12 cellular contexts compared by ENCODE assay signal in genomic region chr5:96817496-96817895, GRCh38. TPM values are rescaled to one million over a fixed set of nuclear protein-coding genes. Genes with fewer than 3 reads are reported as not detected.
DNase-seq lines count a peak whose midpoint lies in the region; ATAC-seq and TF ChIP-seq lines count a peak whose summit lies in the region.
"Had no signal": no experiment of that assay in that cellular context is flagged by ENCODE, and none has a peak within 500 bp of the region (broad histone marks: within the 10 kb centered on the region; RNA-seq: fewer than 3 reads in every experiment).

No MANE protein-coding gene starts in this region.

- H3K4me1 ChIP-seq in CD4-positive, alpha-beta memory T cell (ENCODE audit: insufficient read depth, low read length) = peaks cover 66% of the 10 kb centered on the region

- peak overlapping the region; percentile 88 to 99 (median 97) for H3K27ac Mint-ChIP-seq in CD4-positive, alpha-beta memory T cell
- H3K27ac Mint-ChIP-seq in activated CD8-positive, alpha-beta T cell treated with anti-CD3 and anti-CD28 coated beads for 36 hours = peak overlapping the region; percentile 92
- no peak overlapping the region for H3K27ac Mint-ChIP-seq in nephron progenitor cell

- no peaks in the 10 kb centered on the region for H3K9me3 Mint-ChIP-seq in CD4-positive, alpha-beta memory T cell
- no peaks in the 10 kb centered on the region for H3K9me3 Mint-ChIP-seq in activated CD8-positive, alpha-beta T cell treated with anti-CD3 and anti-CD28 coated beads for 36 hours
- no peaks in the 10 kb centered on the region for H3K9me3 Mint-ChIP-seq in nephron progenitor cell

- CTCF ChIA-PET in CD4-positive, alpha-beta memory T cell (lab: Charles Lee; ENCODE audit: partially characterized antibody) = interaction anchor here (1.0 to 7.6 kb wide), 5 partner anchors 9 to 344 kb away, joined by 4 to 74 read pairs (median 7); partner anchors contain the start of gene ERAP1
- CTCF ChIA-PET in activated CD8-positive, alpha-beta T cell treated with anti-CD3 and anti-CD28 coated beads for 36 hours (lab: Charles Lee) = interaction anchor here (0.8 to 5.8 kb wide), 3 partner anchors 52 to 344 kb away, joined by 3 to 27 read pairs (median 3); no protein-coding TSS in a partner anchor

- peak overlapping the region; percentile 69 to 96 (median 90) for H3K4me3 Mint-ChIP-seq in CD4-positive, alpha-beta memory T cell
- H3K4me3 Mint-ChIP-seq in activated CD8-positive, alpha-beta T cell treated with anti-CD3 and anti-CD28 coated beads for 36 hours = peak overlapping the region; percentile 68
- no peak overlapping the region for H3K4me3 Mint-ChIP-seq in nephron progenitor cell

- no peaks in the 10 kb centered on the region for H3K36me3 ChIP-seq in CD4-positive, alpha-beta memory T cell (ENCODE audit: insufficient read depth, low read length)

- H3K27me3 Mint-ChIP-seq in CD4-positive, alpha-beta memory T cell = no peaks in the 10 kb centered on the region
- no peaks in the 10 kb centered on the region for H3K27me3 Mint-ChIP-seq in activated CD8-positive, alpha-beta T cell treated with anti-CD3 and anti-CD28 coated beads for 36 hours
- H3K27me3 Mint-ChIP-seq in nephron progenitor cell (ENCODE audit: low read depth, poor library complexity) = peaks cover 6% of the 10 kb centered on the region

- POLR2A ChIA-PET in CD4-positive, alpha-beta memory T cell (lab: Charles Lee; ENCODE audit: partially characterized antibody) = interaction anchor here (0.9 to 8.3 kb wide), 6 partner anchors 9 to 157 kb away, joined by 3 to 263 read pairs (median 6); partner anchors contain the start of genes ERAP1 and ERAP2
- POLR2A ChIA-PET in activated CD8-positive, alpha-beta T cell treated with anti-CD3 and anti-CD28 coated beads for 36 hours (lab: Charles Lee) = interaction anchor here (0.6 to 5.9 kb wide), 3 partner anchors 10 to 148 kb away, joined by 3 to 45 read pairs (median 3); partner anchors contain the start of gene ERAP1

- H3K9me3 ChIP-seq in CD4-positive, alpha-beta memory T cell (ENCODE audit: control insufficient read depth in 1 of 2, low read length in 2 of 2) = no peaks in the 10 kb centered on the region

- intact Hi-C loops in CD4-positive, alpha-beta memory T cell (cut with micrococcal nuclease) = loop anchor here (2.0 to 5.0 kb wide), 2 partner anchors 59 to 280 kb away; partner anchors contain the start of gene ERAP2
- intact Hi-C loops in activated CD8-positive, alpha-beta T cell treated with anti-CD3 and anti-CD28 coated beads for 36 hours (cut with micrococcal nuclease) = no loop called here

- DNase-seq in CD4-positive, alpha-beta memory T cell = no peak
- DNase-seq in Jurkat, Clone E6-1 (ENCODE audit: low read depth, low spot score) = no peak
- no peak for DNase-seq in activated CD8-positive, alpha-beta T cell treated with anti-CD3 and anti-CD28 coated beads for 36 hours
- DNase-seq in myocyte (ENCODE audit: low read depth) (peak; percentile 78), GM19238 (ENCODE audit: insufficient read length, low spot score) (no peak), nephron progenitor cell (no peak)
- DNase-seq: activated effector memory CD4-positive, alpha-beta T cell treated with anti-CD3 and anti-CD28 coated beads, Interleukin-2, amount 50 U/mL, for 16 hours; erythroblast; NCI-H226; stimulated activated CD4-positive, alpha-beta T cell treated with anti-CD3 and anti-CD28 coated beads, Interleukin-12 subunit alpha, Interleukin-12 subunit beta, amount 100 ng/mL, for 4 hours; trophoblast cell had no signal

- peak overlapping the region; percentile 76 for H3K27ac ChIP-seq in CD4-positive, alpha-beta memory T cell (ENCODE audit: low read depth, low read length)

- peaks cover 54 to 84% (median 69%) of the 10 kb centered on the region in 4 donors for H3K4me1 Mint-ChIP-seq in CD4-positive, alpha-beta memory T cell
- peaks cover 77% of the 10 kb centered on the region for H3K4me1 Mint-ChIP-seq in activated CD8-positive, alpha-beta T cell treated with anti-CD3 and anti-CD28 coated beads for 36 hours (ENCODE audit: low read depth)
- H3K4me1 Mint-ChIP-seq in nephron progenitor cell = no peaks in the 10 kb centered on the region

- ATAC-seq in activated CD8-positive, alpha-beta T cell treated with anti-CD3 and anti-CD28 coated beads for 36 hours = no peak
- ATAC-seq in HG02981 (IDR thresholded peaks at IDR 0.05; ENCODE audit: unreplicated experiment) = no peak

- peak overlapping the region in 1 of 2 donors; percentile 24 for H3K4me3 ChIP-seq in CD4-positive, alpha-beta memory T cell (ENCODE audit: low read length in 2 of 2)
- peak overlapping the region; percentile 47 for H3K4me3 ChIP-seq in Jurkat, Clone E6-1 (ENCODE audit: low read length)

- H3K36me3 Mint-ChIP-seq in CD4-positive, alpha-beta memory T cell = no peaks in the 10 kb centered on the region
- no peaks in the 10 kb centered on the region for H3K36me3 Mint-ChIP-seq in activated CD8-positive, alpha-beta T cell treated with anti-CD3 and anti-CD28 coated beads for 36 hours (ENCODE audit: low read depth)
- H3K36me3 Mint-ChIP-seq in nephron progenitor cell (ENCODE audit: low read depth) = no peaks in the 10 kb centered on the region

- TF ChIP-seq CTCF in activated CD8-positive, alpha-beta T cell treated with anti-CD3 and anti-CD28 coated beads for 36 hours (IDR thresholded peaks at IDR 0.05) = no peak
- TF ChIP-seq CTCF in nephron progenitor cell (IDR thresholded peaks at IDR 0.05) = no peak

- no peaks in the 10 kb centered on the region for H3K27me3 ChIP-seq in CD4-positive, alpha-beta memory T cell (ENCODE audit: insufficient read depth, low read length)

RNA-seq across cellular contexts. Expression of gene ERAP1, which starts 9.8 kb away (rescaled TPM):
- 100 to 1,000 TPM; 158 to 176 TPM for total RNA-seq in CD4-positive, alpha-beta memory T cell
- 10 to 100 TPM; 51.3 to 58.9 TPM for polyA plus RNA-seq in CD4-positive, alpha-beta memory T cell
- 47.1 TPM for polyA plus RNA-seq in Jurkat, Clone E6-1 (2012; ENCODE audit: insufficient read depth, insufficient read length)
- 10 to 100 TPM; 60.1 to 62.3 TPM for total RNA-seq in activated CD8-positive, alpha-beta T cell treated with anti-CD3 and anti-CD28 coated beads for 36 hours
- 35.6 and 40.4 TPM in 2 replicates for total RNA-seq in myocyte
- 21.0 TPM for polyA plus RNA-seq in myocyte (2012)

RNA-seq across cellular contexts. Expression of gene ERAP2, which starts 58.8 kb away (rescaled TPM):
- 100 to 1,000 TPM; 107 to 112 TPM for total RNA-seq in CD4-positive, alpha-beta memory T cell
- 100 to 1,000 TPM in 1 of 2 donors, 1 to 10 TPM in 1; 4.7 to 112 TPM for polyA plus RNA-seq in CD4-positive, alpha-beta memory T cell
- 20.5 TPM for polyA plus RNA-seq in Jurkat, Clone E6-1 (2012; ENCODE audit: insufficient read depth, insufficient read length)
- 10 to 100 TPM; 43.0 to 44.5 TPM for total RNA-seq in activated CD8-positive, alpha-beta T cell treated with anti-CD3 and anti-CD28 coated beads for 36 hours
- 12.9 and 16.8 TPM in 2 replicates for total RNA-seq in myocyte
- polyA plus RNA-seq in myocyte (2012) = 7.2 TPM
